28 cellular contexts compared by ENCODE assay signal in the genomic region with DNA sequence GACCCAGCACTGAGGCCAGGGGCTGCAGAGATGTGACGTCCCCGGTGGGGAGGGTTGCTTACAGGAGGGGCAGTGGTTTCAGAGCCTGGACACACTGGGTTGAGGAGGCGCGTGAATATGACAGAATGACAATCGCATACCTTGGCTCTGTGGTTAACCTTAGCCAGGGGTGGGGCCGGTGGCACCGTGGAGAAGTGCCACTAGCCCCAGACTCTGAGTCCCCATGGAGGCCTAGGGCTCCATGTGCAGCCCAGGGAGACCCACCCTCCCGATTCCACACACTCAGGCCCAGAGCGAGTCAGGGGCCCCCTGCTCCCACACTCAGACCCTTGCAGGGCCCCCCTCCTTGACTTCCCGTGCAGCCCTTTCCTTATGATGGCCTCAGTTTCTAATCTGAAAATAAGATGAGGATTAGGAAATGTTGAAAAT. TPM values are rescaled to one million over a fixed set of nuclear protein-coding genes. Genes with fewer than 3 reads are reported as not detected.
DNase-seq lines count a peak whose midpoint lies in the region; ATAC-seq and TF ChIP-seq lines count a peak whose summit lies in the region.
"Had no signal": no experiment of that assay in that cellular context is flagged by ENCODE, and none has a peak within 500 bp of the region (broad histone marks: within the 10 kb centered on the region; RNA-seq: fewer than 3 reads in every experiment).

No MANE protein-coding gene starts in this region.

- intact Hi-C loops in natural killer cell (cut with micrococcal nuclease): no loop called here
- intact Hi-C loops in activated CD4-positive, alpha-beta T cell treated with anti-CD3 and anti-CD28 coated beads, Interleukin-2, amount 10 ng/mL, durations not matched to agents 24 days and 14 days (cut with micrococcal nuclease): no loop called here

- no peak overlapping the region for H3K4me3 Mint-ChIP-seq in natural killer cell treated with Interleukin-12 subunit alpha and Interleukin-12 subunit beta and Interleukin-15 and Interleukin-18, amount 100 ng/mL, for 72 hours
- no peak overlapping the region for H3K4me3 Mint-ChIP-seq in natural killer cell
- no peak overlapping the region for H3K4me3 Mint-ChIP-seq in activated CD4-positive, alpha-beta T cell treated with anti-CD3 and anti-CD28 coated beads, Interleukin-2, amount 10 ng/mL, durations not matched to agents 24 days and 14 days
- H3K4me3 Mint-ChIP-seq: activated naive CD4-positive, alpha-beta T cell treated with anti-CD3 and anti-CD28 coated beads, Interleukin-2, amount 50 U/mL, for 24 hours; CD8-positive, alpha-beta memory T cell; effector memory CD8-positive, alpha-beta T cell; IgD-negative memory B cell; mesothelial cell of epicardium; naive B cell; stimulated activated naive CD8-positive, alpha-beta T cell treated with anti-CD3 and anti-CD28 coated beads, Interleukin-15, amount 100 ng/mL, for 72 hours had no signal

- H3K27me3 Mint-ChIP-seq in natural killer cell treated with Interleukin-12 subunit alpha and Interleukin-12 subunit beta and Interleukin-15 and Interleukin-18, amount 100 ng/mL, for 72 hours: peaks cover 0 to 6% of the 10 kb centered on the region in 2 donors
- H3K27me3 Mint-ChIP-seq in natural killer cell (ENCODE audit: low read depth in 2 of 2): peaks cover 9 to 12% of the 10 kb centered on the region in 2 donors
- H3K27me3 Mint-ChIP-seq in activated CD4-positive, alpha-beta T cell treated with anti-CD3 and anti-CD28 coated beads, Interleukin-2, amount 10 ng/mL, durations not matched to agents 24 days and 14 days: no peaks in the 10 kb centered on the region
- H3K27me3 Mint-ChIP-seq: activated naive CD4-positive, alpha-beta T cell treated with anti-CD3 and anti-CD28 coated beads, Interleukin-2, amount 50 U/mL, for 24 hours; stimulated activated naive CD8-positive, alpha-beta T cell treated with anti-CD3 and anti-CD28 coated beads, Interleukin-15, amount 100 ng/mL, for 72 hours had no signal

- H3K27ac ChIP-seq in angular gyrus (ENCODE audit: low read depth, low read length): peak overlapping the region; percentile 77
- H3K27ac ChIP-seq: thyroid gland had no signal

- peak; percentile 3 for DNase-seq in natural killer cell treated with Interleukin-12 subunit alpha and Interleukin-12 subunit beta and Interleukin-15 and Interleukin-18, amount 100 ng/mL, for 72 hours (ENCODE audit: low spot score)
- DNase-seq in natural killer cell (no peak), omental fat pad (ENCODE audit: low spot score) (peak; percentile 18), ureter (ENCODE audit: low spot score) (peak; percentile 30), AG20443 (ENCODE audit: low spot score) (no peak)
- DNase-seq in activated CD4-positive, alpha-beta T cell treated with anti-CD3 and anti-CD28 coated beads, Interleukin-2, amount 10 ng/mL, durations not matched to agents 24 days and 14 days: no peak
- DNase-seq: ACHN; activated CD4-positive, CD25-positive, alpha-beta regulatory T cell; effector memory CD8-positive, alpha-beta T cell; glutamatergic neuron; naive B cell; NCI-H1436 treated with DMSO at 0.1 percent for 48 hours; NCI-H2081 treated with DMSO at 0.1 percent for 48 hours; NCI-H345; NCI-H748 treated with DMSO at 0.1 percent for 48 hours; small intestine; stimulated activated CD4-positive, alpha-beta T cell treated with anti-CD3 and anti-CD28 coated beads, Interleukin-1b, Interleukin-23, amount 100 ng/mL, for 48 hours; thyroid gland had no signal

- ATAC-seq in natural killer cell treated with Interleukin-12 subunit alpha and Interleukin-12 subunit beta and Interleukin-15 and Interleukin-18, amount 100 ng/mL, for 72 hours: no peak
- ATAC-seq in natural killer cell: no peak
- ATAC-seq in omental fat pad (ENCODE audit: low FRiP score): no peak
- ATAC-seq in GM18517 (IDR thresholded peaks at IDR 0.05; ENCODE audit: unreplicated experiment): no peak
- ATAC-seq: effector memory CD8-positive, alpha-beta T cell; stimulated activated naive CD8-positive, alpha-beta T cell treated with anti-CD3 and anti-CD28 coated beads, Interleukin-15, amount 100 ng/mL, for 72 hours had no signal

- H3K36me3 Mint-ChIP-seq in natural killer cell treated with Interleukin-12 subunit alpha and Interleukin-12 subunit beta and Interleukin-15 and Interleukin-18, amount 100 ng/mL, for 72 hours: no peaks in the 10 kb centered on the region
- H3K36me3 Mint-ChIP-seq in natural killer cell: no peaks in the 10 kb centered on the region
- H3K36me3 Mint-ChIP-seq in activated CD4-positive, alpha-beta T cell treated with anti-CD3 and anti-CD28 coated beads, Interleukin-2, amount 10 ng/mL, durations not matched to agents 24 days and 14 days (ENCODE audit: low read depth): no peaks in the 10 kb centered on the region
- H3K36me3 Mint-ChIP-seq: activated naive CD4-positive, alpha-beta T cell treated with anti-CD3 and anti-CD28 coated beads, Interleukin-2, amount 50 U/mL, for 24 hours; CD8-positive, alpha-beta memory T cell; IgD-negative memory B cell; mesothelial cell of epicardium; naive B cell had no signal

- H3K9me3 Mint-ChIP-seq in natural killer cell treated with Interleukin-12 subunit alpha and Interleukin-12 subunit beta and Interleukin-15 and Interleukin-18, amount 100 ng/mL, for 72 hours: no peaks in the 10 kb centered on the region
- H3K9me3 Mint-ChIP-seq in natural killer cell: no peaks in the 10 kb centered on the region
- H3K9me3 Mint-ChIP-seq in activated CD4-positive, alpha-beta T cell treated with anti-CD3 and anti-CD28 coated beads, Interleukin-2, amount 10 ng/mL, durations not matched to agents 24 days and 14 days: no peaks in the 10 kb centered on the region
- H3K9me3 Mint-ChIP-seq: activated naive CD4-positive, alpha-beta T cell treated with anti-CD3 and anti-CD28 coated beads, Interleukin-2, amount 50 U/mL, for 24 hours; CD8-positive, alpha-beta memory T cell; effector memory CD8-positive, alpha-beta T cell; IgD-negative memory B cell; mesothelial cell of epicardium; naive B cell; stimulated activated naive CD8-positive, alpha-beta T cell treated with anti-CD3 and anti-CD28 coated beads, Interleukin-15, amount 100 ng/mL, for 72 hours had no signal

- H3K4me1 Mint-ChIP-seq in natural killer cell treated with Interleukin-12 subunit alpha and Interleukin-12 subunit beta and Interleukin-15 and Interleukin-18, amount 100 ng/mL, for 72 hours (ENCODE audit: low read depth in 2 of 2): peaks cover 3% of the 10 kb centered on the region in 2 donors
- H3K4me1 Mint-ChIP-seq in natural killer cell: peaks cover 5 to 11% of the 10 kb centered on the region in 2 donors
- no peaks in the 10 kb centered on the region for H3K4me1 Mint-ChIP-seq in activated CD4-positive, alpha-beta T cell treated with anti-CD3 and anti-CD28 coated beads, Interleukin-2, amount 10 ng/mL, durations not matched to agents 24 days and 14 days
- H3K4me1 Mint-ChIP-seq: stimulated activated naive CD8-positive, alpha-beta T cell treated with anti-CD3 and anti-CD28 coated beads, Interleukin-15, amount 100 ng/mL, for 72 hours had no signal

- no peak overlapping the region for H3K27ac Mint-ChIP-seq in natural killer cell treated with Interleukin-12 subunit alpha and Interleukin-12 subunit beta and Interleukin-15 and Interleukin-18, amount 100 ng/mL, for 72 hours
- H3K27ac Mint-ChIP-seq in natural killer cell: peak overlapping the region in 1 of 2 donors; percentile 55
- no peak overlapping the region for H3K27ac Mint-ChIP-seq in activated CD4-positive, alpha-beta T cell treated with anti-CD3 and anti-CD28 coated beads, Interleukin-2, amount 10 ng/mL, durations not matched to agents 24 days and 14 days
- H3K27ac Mint-ChIP-seq: CD8-positive, alpha-beta memory T cell; mesothelial cell of epicardium; naive B cell had no signal

- TF ChIP-seq CTCF in natural killer cell (IDR thresholded peaks at IDR 0.05): no peak
- no peak for TF ChIP-seq CTCF in omental fat pad (IDR thresholded peaks at IDR 0.05)

RNA-seq across cellular contexts. Expression of a gene that starts 3.6 kb away (rescaled TPM):
- not detected for total RNA-seq in natural killer cell treated with Interleukin-12 subunit alpha and Interleukin-12 subunit beta and Interleukin-15 and Interleukin-18, amount 100 ng/mL, for 72 hours
- not detected for total RNA-seq in natural killer cell
- total RNA-seq in omental fat pad: 1 to 10 TPM in 1 of 4 donors, under 1 TPM in 1, not detected in 2; 0.72 to 1.7 TPM
- 1.7 TPM for total RNA-seq in ureter
- total RNA-seq in activated CD4-positive, alpha-beta T cell treated with anti-CD3 and anti-CD28 coated beads, Interleukin-2, amount 10 ng/mL, durations not matched to agents 24 days and 14 days: not detected in 2 replicates
- total RNA-seq: CD8-positive, alpha-beta memory T cell; fibroblast of villous mesenchyme; H4; T-helper 1 cell treated with Interleukin-12 subunit alpha and Interleukin-12 subunit beta and Interleukin-4 antibody, amounts not matched to agents 30 ng/mL and 1 ng/mL, for 36 hours had no signal

RNA-seq across cellular contexts. Expression of a gene that starts 49.1 kb away (rescaled TPM):
- 10 to 100 TPM; 15.7 to 26.1 TPM for total RNA-seq in natural killer cell treated with Interleukin-12 subunit alpha and Interleukin-12 subunit beta and Interleukin-15 and Interleukin-18, amount 100 ng/mL, for 72 hours
- 10 to 100 TPM; 56.3 to 61.5 (median 58.5) TPM for total RNA-seq in natural killer cell
- total RNA-seq in omental fat pad: 10 to 100 TPM; 13.3 to 18.8 (median 16.6) TPM
- 44.3 TPM for total RNA-seq in ureter
- total RNA-seq in activated CD4-positive, alpha-beta T cell treated with anti-CD3 and anti-CD28 coated beads, Interleukin-2, amount 10 ng/mL, durations not matched to agents 24 days and 14 days: 37.7 and 40.3 TPM in 2 replicates

Comparison
In these comparisons a context has a peak if more than half of its experiments do, and no peak if none do; other contexts are left out.
1. DNase-seq: peak in natural killer cell treated with Interleukin-12 subunit alpha and Interleukin-12 subunit beta and Interleukin-15 and Interleukin-18, amount 100 ng/mL, for 72 hours (single experiment), omental fat pad (single experiment) and ureter (single experiment); none in natural killer cell (single experiment), AG20443 (single experiment) and activated CD4-positive, alpha-beta T cell treated with anti-CD3 and anti-CD28 coated beads, Interleukin-2, amount 10 ng/mL, durations not matched to agents 24 days and 14 days (single experiment).